ENCODE assay signal across 9 cellular contexts in genomic region chr4:48909697-48910096, GRCh38. TPM values are rescaled to one million over a fixed set of nuclear protein-coding genes. Genes with fewer than 3 reads are reported as not detected.
A peak's percentile ranks its signal among the peaks of the same experiment; 100 is the strongest.
DNase-seq lines count a peak whose midpoint lies in the region; ATAC-seq and TF ChIP-seq lines count a peak whose summit lies in the region.
"Had no signal": no experiment of that assay in that cellular context is flagged by ENCODE, and none has a peak within 500 bp of the region (broad histone marks: within the 10 kb centered on the region; RNA-seq: fewer than 3 reads in every experiment).

No MANE protein-coding gene starts in this region.

- H3K36me3 ChIP-seq in adrenal gland (replicated peaks in 1 of 2) = no peaks in the 10 kb centered on the region
- H3K36me3 ChIP-seq: tibial artery had no signal

- H3K27ac ChIP-seq in adrenal gland = peak overlapping the region in 2 of 5 donors; percentile 57 to 68
- H3K27ac ChIP-seq: tibial artery had no signal

- no peaks in the 10 kb centered on the region for H3K9me3 ChIP-seq in adrenal gland (replicated peaks in 1 of 3)
- H3K9me3 ChIP-seq: tibial artery had no signal

- intact Hi-C loops in adrenal gland (cut with DNase I) = loop anchor here in 1 of 2 donors (10.0 kb wide), 2 partner anchors 45 to 75 kb away; partner anchors contain the start of gene OCIAD1

- no peak for TF ChIP-seq CTCF in adrenal gland (IDR thresholded peaks at IDR 0.05)

- WGBS in adrenal gland, 4 donors = 48 to 60% (median 54%) methylated on average over 3 of the region's 3 CpGs

- no peaks in the 10 kb centered on the region for H3K27me3 ChIP-seq in adrenal gland
- H3K27me3 ChIP-seq: tibial artery had no signal

- DNase-seq in COLO829 (ENCODE audit: low spot score) = peak; percentile 58
- DNase-seq in OCI-M1 (lab: John Stamatoyannopoulos, UW) = peak; percentile 34
- peak; percentile 80 to 94 (median 93) for DNase-seq in adrenal gland
- DNase-seq in occipital lobe (lab: John Stamatoyannopoulos, UW) = peak; percentile 53
- no peak for DNase-seq in NCI-H1694 (lab: John Stamatoyannopoulos, UW)
- DNase-seq in NCI-H2107 (lab: John Stamatoyannopoulos, UW) = no peak

- H3K4me3 ChIP-seq in adrenal gland = no peak overlapping the region
- H3K4me3 ChIP-seq: tibial artery had no signal

- peak in 1 of 2 donors; percentile 71 for TF ChIP-seq POLR2A in adrenal gland (IDR thresholded peaks at IDR 0.05)

- no peak for ATAC-seq in HG03159 (IDR thresholded peaks at IDR 0.05; ENCODE audit: unreplicated experiment)
- ATAC-seq in HG03521 (IDR thresholded peaks at IDR 0.05; ENCODE audit: unreplicated experiment) = no peak

- peaks cover 3 to 18% of the 10 kb centered on the region in 2 donors for H3K4me1 ChIP-seq in adrenal gland (replicated peaks in 1 of 2)

RNA-seq across cellular contexts. Expression of gene OCIAD2, which starts 3.1 kb away (rescaled TPM):
- 10 to 100 TPM; 11.1 to 42.5 (median 26.2) TPM for total RNA-seq in adrenal gland
- polyA plus RNA-seq in adrenal gland = 10 to 100 TPM; 18.1 to 44.1 (median 30.1) TPM
- 27.6 TPM for total RNA-seq in occipital lobe

Comparison
In these comparisons a context has a peak if more than half of its experiments do, and no peak if none do; other contexts are left out.
1. DNase-seq: peak in COLO829 (single experiment), OCI-M1 (single experiment), adrenal gland (7 of 7) and occipital lobe (single experiment); none in NCI-H1694 (single experiment) and NCI-H2107 (single experiment).